ENCODE assay signal across 15 cellular contexts in the genomic region with DNA sequence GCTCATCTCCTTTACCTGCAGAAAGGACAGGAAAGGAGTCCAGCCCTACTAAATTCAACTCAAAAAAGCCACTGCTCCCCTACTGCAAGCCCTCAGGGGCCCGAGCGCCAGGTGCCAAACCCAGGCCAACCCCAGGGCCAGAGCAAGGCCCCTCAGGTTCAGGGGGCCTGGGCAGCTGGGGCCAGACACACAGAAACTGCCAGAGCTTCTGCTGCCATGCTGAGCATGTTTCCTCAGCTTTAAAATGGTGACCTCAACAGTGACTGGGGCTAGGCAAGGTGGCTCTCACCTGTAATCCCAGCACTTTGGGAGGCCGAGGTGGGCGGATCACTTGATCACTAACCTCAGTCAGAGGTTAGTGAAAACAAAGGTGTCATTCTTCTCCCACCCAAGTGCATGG. TPM values are rescaled to one million over a fixed set of nuclear protein-coding genes. Genes with fewer than 3 reads are reported as not detected.
DNase-seq lines count a peak whose midpoint lies in the region; ATAC-seq and TF ChIP-seq lines count a peak whose summit lies in the region.
"Had no signal": no experiment of that assay in that cellular context is flagged by ENCODE, and none has a peak within 500 bp of the region (broad histone marks: within the 10 kb centered on the region; RNA-seq: fewer than 3 reads in every experiment).

No MANE protein-coding gene starts in this region.

- TF ChIP-seq CTCF in breast epithelium (IDR thresholded peaks at IDR 0.05): no peak
- no peak for TF ChIP-seq CTCF in mammary epithelial cell (conservative IDR thresholded peaks at IDR 0.05 in 1 of 2, IDR thresholded peaks at IDR 0.05 in 1 of 2; ENCODE audit: extremely low read depth in 1 of 2, insufficient read depth in 1 of 2, low read depth in 1 of 2, low read length in 2 of 2)
- no peak for TF ChIP-seq CTCF in RWPE2 (IDR thresholded peaks at IDR 0.05; ENCODE audit: poor library complexity, severe bottlenecking)
- TF ChIP-seq CTCF in left lung (IDR thresholded peaks at IDR 0.05): no peak
- no peak for TF ChIP-seq CTCF in spleen (IDR thresholded peaks at IDR 0.05 in 8 of 11, conservative IDR thresholded peaks at IDR 0.05 in 3 of 11)
- no peak for TF ChIP-seq CTCF in gastroesophageal sphincter (IDR thresholded peaks at IDR 0.05)

- no peak for ATAC-seq in RWPE2 (ENCODE audit: low read depth)
- ATAC-seq in left lung: no peak
- ATAC-seq in gastroesophageal sphincter: no peak
- ATAC-seq in GM18907 (IDR thresholded peaks at IDR 0.05; ENCODE audit: unreplicated experiment): no peak

- no peaks in the 10 kb centered on the region for H3K79me2 ChIP-seq in mammary epithelial cell (ENCODE audit: insufficient read depth, low read length)

- in situ Hi-C loops in mammary epithelial cell (cut with MboI; ENCODE audit: low sequenced_read_pairs in 2 of 2): no loop called here

- TF ChIP-seq EP300 in gastroesophageal sphincter (IDR thresholded peaks at IDR 0.05): no peak

- no TSS peak for BruUV-seq in mammary epithelial cell (replicated peaks; lab: Mats Ljungman, UMichigan)

- no peaks in the 10 kb centered on the region for H4K20me1 ChIP-seq in mammary epithelial cell (ENCODE audit: insufficient read depth, low read length)

- H3K4me2 ChIP-seq in mammary epithelial cell (ENCODE audit: insufficient read depth, low read depth, low read length): no peak overlapping the region

- H3K27ac ChIP-seq in breast epithelium (peak overlapping the region; percentile 69 to 77), mammary epithelial cell (ENCODE audit: insufficient read depth, low read depth, low read length) (no peak overlapping the region), RWPE2 (ENCODE audit: poor library complexity, severe bottlenecking) (no peak overlapping the region), left lung (no peak overlapping the region), spleen (no peak overlapping the region), gastroesophageal sphincter (no peak overlapping the region)

- H3K4me3 ChIP-seq in breast epithelium (no peak overlapping the region), mammary epithelial cell (replicated peaks in 1 of 3; ENCODE audit: insufficient read depth in 1 of 3, low read depth in 2 of 3, low read length in 3 of 3) (no peak overlapping the region), RWPE2 (ENCODE audit: severe bottlenecking) (no peak overlapping the region), left lung (no peak overlapping the region), spleen (no peak overlapping the region), gastroesophageal sphincter (no peak overlapping the region)

- H2AFZ ChIP-seq in mammary epithelial cell (ENCODE audit: low read depth, low read length): no peak overlapping the region

- CTCF ChIA-PET in mammary epithelial cell (lab: Charles Lee; ENCODE audit: low non-redundant PET): no interaction called here

- intact Hi-C loops in breast epithelium (cut with DNase I; ENCODE audit: low total_unique reads): no loop called here
- intact Hi-C loops in mammary epithelial cell (cut with micrococcal nuclease): no loop called here
- intact Hi-C loops in left lung (cut with DNase I): no loop called here
- intact Hi-C loops in spleen (cut with DNase I; ENCODE audit: low total_unique reads): no loop called here

- H3K9me3 ChIP-seq in breast epithelium (no peaks in the 10 kb centered on the region), mammary epithelial cell (replicated peaks; ENCODE audit: insufficient read depth, low read length) (no peaks in the 10 kb centered on the region), RWPE2 (ENCODE audit: severe bottlenecking) (no peaks in the 10 kb centered on the region), left lung (no peaks in the 10 kb centered on the region), spleen (no peaks in the 10 kb centered on the region), gastroesophageal sphincter (no peaks in the 10 kb centered on the region)

- peak in 1 of 2 donors; percentile 17 for DNase-seq in breast epithelium (ENCODE audit: low spot score in 2 of 2)
- no peak for DNase-seq in mammary epithelial cell
- DNase-seq in RWPE2 (ENCODE audit: low spot score): peak; percentile 43
- peak; percentile 22 to 31 for DNase-seq in left lung
- peak; percentile 17 for DNase-seq in spleen
- no peak for DNase-seq in NCI-H82 treated with DMSO at 0.1 percent for 48 hours (lab: John Stamatoyannopoulos, UW; ENCODE audit: unreplicated experiment)
- DNase-seq: DMS79 treated with DMSO at 0.1 percent for 48 hours, KG1, NCI-H1105 treated with DMSO at 0.1 percent for 48 hours, NCI-H1694 treated with DMSO at 0.1 percent for 48 hours, NCI-H2107, NCI-H510A, NCI-H748 treated with DMSO at 0.1 percent for 48 hours had no signal

- dilution Hi-C loops in mammary epithelial cell (cut with HindIII; ENCODE audit: low sequenced_read_pairs): no loop called here

- TF ChIP-seq POLR2A in breast epithelium (IDR thresholded peaks at IDR 0.05) (no peak), spleen (IDR thresholded peaks at IDR 0.05) (no peak), gastroesophageal sphincter (IDR thresholded peaks at IDR 0.05) (no peak)

- H3K4me1 ChIP-seq in breast epithelium: peaks cover 12 to 16% of the 10 kb centered on the region in 2 donors
- H3K4me1 ChIP-seq in mammary epithelial cell (ENCODE audit: insufficient read depth, low read length): peaks cover 34% of the 10 kb centered on the region
- peaks cover 23% of the 10 kb centered on the region for H3K4me1 ChIP-seq in RWPE2 (ENCODE audit: insufficient read depth, poor library complexity, severe bottlenecking)
- H3K4me1 ChIP-seq in left lung: peaks cover 6 to 13% of the 10 kb centered on the region in 2 donors
- H3K4me1 ChIP-seq in spleen: peaks cover 0 to 16% (median 5%) of the 10 kb centered on the region in 6 donors
- H3K4me1 ChIP-seq in gastroesophageal sphincter: peaks cover 0 to 70% (median 24%) of the 10 kb centered on the region in 3 donors

- no peaks in the 10 kb centered on the region for H3K36me3 ChIP-seq in breast epithelium
- no peaks in the 10 kb centered on the region for H3K36me3 ChIP-seq in mammary epithelial cell (ENCODE audit: insufficient read depth, low read length)
- H3K36me3 ChIP-seq in RWPE2 (ENCODE audit: low read depth): no peaks in the 10 kb centered on the region
- peaks cover 0 to 8% of the 10 kb centered on the region in 2 donors for H3K36me3 ChIP-seq in left lung
- peaks cover 0 to 29% (median 2%) of the 10 kb centered on the region in 6 donors for H3K36me3 ChIP-seq in spleen
- H3K36me3 ChIP-seq in gastroesophageal sphincter: peaks cover 0 to 31% of the 10 kb centered on the region in 2 donors

- H3K27me3 ChIP-seq in breast epithelium (no peaks in the 10 kb centered on the region), mammary epithelial cell (ENCODE audit: insufficient read depth, low read length) (no peaks in the 10 kb centered on the region), RWPE2 (ENCODE audit: insufficient read depth, poor library complexity, severe bottlenecking) (no peaks in the 10 kb centered on the region), left lung (no peaks in the 10 kb centered on the region), spleen (replicated peaks in 1 of 7) (no peaks in the 10 kb centered on the region), gastroesophageal sphincter (no peaks in the 10 kb centered on the region)

- 93% methylated on average over 4 of the region's 4 CpGs for WGBS in mammary epithelial cell (ENCODE audit: low coverage, missing lambda C conversion rate)
- WGBS in spleen, 5 donors: 85 to 98% (median 94%) methylated on average over 2 to 4 of the region's 4 CpGs
- WGBS in gastroesophageal sphincter (ENCODE audit: low coverage in 1 of 2), 2 donors: no CpG with 5 or more reads among the region's 4 CpGs

- H3K9ac ChIP-seq in mammary epithelial cell (ENCODE audit: insufficient read depth, low read length): no peak overlapping the region

RNA-seq across cellular contexts. Expression of a gene that starts 38.8 kb away (rescaled TPM):
- total RNA-seq in breast epithelium: 10 to 100 TPM; 10.9 to 21.0 (median 15.1) TPM
- total RNA-seq in mammary epithelial cell: 10 to 100 TPM in 1 of 2 donors, 1 to 10 TPM in 1; 7.7 to 12.2 TPM
- 4.6 TPM for polyA plus RNA-seq in mammary epithelial cell
- 7.0 TPM for polyA minus RNA-seq in mammary epithelial cell
- 1 to 10 TPM; 4.4 to 4.6 TPM for total RNA-seq in left lung
- 1 to 10 TPM; 2.7 to 4.6 (median 4.0) TPM for total RNA-seq in spleen
- polyA plus RNA-seq in spleen: 1 to 10 TPM in 2 of 3 donors, under 1 TPM in 1; 1.00 to 2.4 (median 1.7) TPM
- total RNA-seq in gastroesophageal sphincter: 10 to 100 TPM in 3 of 4 donors, 1 to 10 TPM in 1; 8.8 to 21.3 (median 11.8) TPM

Comparison
In these comparisons a context has a peak if more than half of its experiments do, and no peak if none do; other contexts are left out.
1. H3K27ac ChIP-seq: peak in breast epithelium (2 of 2); none in mammary epithelial cell (single experiment), RWPE2 (single experiment), left lung (0 of 2), spleen (0 of 8) and gastroesophageal sphincter (0 of 4).
2. DNase-seq: peak in RWPE2 (single experiment), left lung (2 of 2) and spleen (single experiment); none in mammary epithelial cell (single experiment) and NCI-H82 treated with DMSO at 0.1 percent for 48 hours (single experiment).